In the genomic region with DNA sequence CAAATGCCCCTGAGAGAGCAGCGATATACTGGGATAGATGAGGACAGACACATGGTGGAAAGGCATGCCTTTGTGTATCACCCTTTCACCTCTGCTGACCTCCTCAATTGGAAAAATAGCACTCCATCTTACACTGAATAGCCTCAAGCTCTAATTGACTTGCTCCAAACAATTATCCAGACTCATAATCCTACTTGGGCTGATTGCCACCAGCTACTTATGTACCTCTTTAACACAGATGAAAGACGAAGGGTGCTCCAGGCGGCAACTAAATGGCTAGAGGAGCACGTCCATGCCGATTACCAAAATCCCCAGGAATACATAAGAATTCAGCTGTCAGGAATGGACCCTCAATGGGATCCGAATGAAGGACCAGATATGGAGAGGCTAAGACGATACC, we compare ENCODE assay signal across 33 cellular contexts.
"Had no signal": no experiment of that assay in that cellular context is flagged by ENCODE, and none has a peak within 500 bp of the region (broad histone marks: within the 10 kb centered on the region; RNA-seq: fewer than 3 reads in every experiment).

No MANE protein-coding gene starts in this region.

- H3K4me3 ChIP-seq: PC-9 had no signal

- DNase-seq: activated B cell treated with CpG ODN at 0.5 μM for 24 hours; activated CD4-positive, alpha-beta memory T cell treated with anti-CD3 and anti-CD28 coated beads for 36 hours; activated CD4-positive, alpha-beta T cell treated with anti-CD3 and anti-CD28 coated beads for 4 hours; activated CD4-positive, alpha-beta T cell treated with anti-CD3 and anti-CD28 coated beads, Interleukin-2, amount 50 U/mL, for 1 hour; activated CD4-positive, CD25-positive, alpha-beta regulatory T cell treated with anti-CD3 and anti-CD28 coated beads, Interleukin-2, amount 50 U/mL, for 72 hours; activated CD8-positive, alpha-beta memory T cell treated with anti-CD3 and anti-CD28 coated beads, Interleukin-2, amount 50 U/mL, for 48 hours; activated effector memory CD4-positive, alpha-beta T cell treated with Interleukin-2 at 50 U/mL for 16 hours; activated naive CD4-positive, alpha-beta T cell treated with anti-CD3 and anti-CD28 coated beads, Interleukin-2, amount 10 ng/mL, durations not matched to agents 7 days and 5 days; activated naive CD8-positive, alpha-beta T cell treated with anti-CD3 and anti-CD28 coated beads, Interleukin-2, amount 50 U/mL, for 24 hours; activated T-cell treated with anti-CD3 and anti-CD28 coated beads, Interleukin-2, amount 50 U/mL, for 48 hours; anterior cingulate cortex; caudate nucleus; cerebellar nuclear complex; MM.1S; MV-4-11; NCI-H1105; NCI-H1436; NCI-H1694; NCI-H1930; NCI-H2081 treated with DMSO at 0.1 percent for 48 hours; NCI-H2171; NCI-H510A; NCI-H69; NK-92 treated with Interleukin-12 subunit alpha and Interleukin-12 subunit beta, amount 100 ng/mL, for 24 hours; PC-9; SIG-M5; SW 1271; T-helper 1 cell; T-helper 2 cell; T-helper 9 cell had no signal

- H3K4me2 ChIP-seq: KMS-11, PC-9 had no signal

- H2AFZ ChIP-seq: PC-9 had no signal

- H3K27ac ChIP-seq: KMS-11, PC-9, RWPE1, VCaP had no signal

- H3K9ac ChIP-seq: KMS-11 had no signal
